Comparison of ENCODE assay signal across 34 cellular contexts in genomic region chr3:150324261-150324660, GRCh38.
"Had no signal": no experiment of that assay in that cellular context is flagged by ENCODE, and none has a peak within 500 bp of the region (broad histone marks: within the 10 kb centered on the region; RNA-seq: fewer than 3 reads in every experiment).

No MANE protein-coding gene starts in this region.

- H3K4me3 ChIP-seq: adrenal gland, body of pancreas, breast epithelium, K562, Peyer's patch had no signal

- H3K9me3 ChIP-seq: adrenal gland, body of pancreas, breast epithelium, Peyer's patch had no signal

- H3K4me1 ChIP-seq: adrenal gland, body of pancreas, breast epithelium, Peyer's patch had no signal

- H3K9me3 Mint-ChIP-seq: activated B cell treated with CpG ODN at 0.5 μM for 24 hours; activated CD4-positive, alpha-beta memory T cell treated with anti-CD3 and anti-CD28 coated beads for 36 hours; activated naive CD4-positive, alpha-beta T cell treated with anti-CD3 and anti-CD28 coated beads for 36 hours; activated T-cell treated with anti-CD3 and anti-CD28 coated beads, Interleukin-2, amount 50 U/mL, for 4 hours; activated T-helper 1 cell treated with anti-CD3 and anti-CD28 coated beads, Interleukin-12 subunit alpha, Interleukin-12 subunit beta, Interleukin-2, Interleukin-4 antibody, amounts not matched to agents 30 ng/mL and 10 ng/mL and 1 ng/mL, durations not matched to agents 14 hours and 24 hours and 36 hours had no signal

- H3K27ac Mint-ChIP-seq: activated B cell treated with CpG ODN at 0.5 μM for 24 hours; activated CD4-positive, alpha-beta memory T cell treated with anti-CD3 and anti-CD28 coated beads for 36 hours; activated naive CD4-positive, alpha-beta T cell treated with anti-CD3 and anti-CD28 coated beads for 36 hours; activated naive CD4-positive, alpha-beta T cell treated with anti-CD3 and anti-CD28 coated beads, Interleukin-2, amount 50 U/mL, for 72 hours; activated T-helper 1 cell treated with anti-CD3 and anti-CD28 coated beads, Interleukin-12 subunit alpha, Interleukin-12 subunit beta, Interleukin-2, Interleukin-4 antibody, amounts not matched to agents 30 ng/mL and 10 ng/mL and 1 ng/mL, durations not matched to agents 14 hours and 24 hours and 36 hours; T-cell; T-helper 17 cell had no signal

- DNase-seq: activated B cell treated with CpG ODN at 0.5 μM for 24 hours; activated CD4-positive, alpha-beta memory T cell treated with anti-CD3 and anti-CD28 coated beads for 36 hours; activated CD4-positive, alpha-beta T cell treated with anti-CD3 and anti-CD28 coated beads for 4 hours; activated CD4-positive, alpha-beta T cell treated with anti-CD3 and anti-CD28 coated beads, Interleukin-2, amount 50 U/mL, for 1 hour; activated CD4-positive, CD25-positive, alpha-beta regulatory T cell treated with anti-CD3 and anti-CD28 coated beads, Interleukin-2, amount 50 U/mL, for 72 hours; activated CD8-positive, alpha-beta memory T cell treated with anti-CD3 and anti-CD28 coated beads, Interleukin-2, amount 50 U/mL, for 4 hours; activated gamma-delta T cell treated with Interleukin-2 at 50 U/mL for 16 hours; activated naive CD4-positive, alpha-beta T cell treated with anti-CD3 and anti-CD28 coated beads for 36 hours; activated T-cell treated with anti-CD3 and anti-CD28 coated beads for 4 hours; activated T-cell treated with anti-CD3 and anti-CD28 coated beads, Interleukin-2, amount 50 U/mL, for 4 hours; adrenal gland; body of pancreas; NCI-H1105; NCI-H1417 treated with DMSO at 0.1 percent for 48 hours; NCI-H187 treated with DMSO at 0.1 percent for 48 hours; NCI-H2081; NCI-H2171 treated with DMSO at 0.1 percent for 48 hours; NCI-H2227 treated with DMSO at 0.1 percent for 48 hours; NCI-H446; NCI-H526 treated with DMSO at 0.1 percent for 48 hours; NCI-H774; Peyer's patch; RPMI8226; SIG-M5; T-cell; T-helper 17 cell; T-helper 9 cell had no signal

- ATAC-seq: activated T-cell treated with anti-CD3 and anti-CD28 coated beads, Interleukin-2, amount 50 U/mL, for 4 hours; body of pancreas; K562; Right ventricle myocardium inferior; SK-N-SH treated with all-trans-retinoic acid at 6 μM for 48 hours; T-cell; T-helper 17 cell had no signal

- H3K4me3 Mint-ChIP-seq: activated B cell treated with CpG ODN at 0.5 μM for 24 hours; activated CD4-positive, alpha-beta memory T cell treated with anti-CD3 and anti-CD28 coated beads for 36 hours; activated naive CD4-positive, alpha-beta T cell treated with anti-CD3 and anti-CD28 coated beads for 36 hours; activated T-cell treated with anti-CD3 and anti-CD28 coated beads, Interleukin-2, amount 50 U/mL, for 4 hours; activated T-helper 1 cell treated with anti-CD3 and anti-CD28 coated beads, Interleukin-12 subunit alpha, Interleukin-12 subunit beta, Interleukin-2, Interleukin-4 antibody, amounts not matched to agents 30 ng/mL and 10 ng/mL and 1 ng/mL, durations not matched to agents 14 hours and 24 hours and 36 hours; T-cell; T-helper 17 cell had no signal

- H3K36me3 Mint-ChIP-seq: activated CD4-positive, alpha-beta memory T cell treated with anti-CD3 and anti-CD28 coated beads for 36 hours; activated naive CD4-positive, alpha-beta T cell treated with anti-CD3 and anti-CD28 coated beads, Interleukin-2, amount 50 U/mL, for 72 hours; T-cell had no signal

- H3K27ac ChIP-seq: adrenal gland, body of pancreas, breast epithelium, Peyer's patch, VCaP had no signal

- H3K27me3 ChIP-seq: adrenal gland, body of pancreas, breast epithelium, Peyer's patch had no signal

- H3K36me3 ChIP-seq: adrenal gland, breast epithelium, Peyer's patch had no signal

- H3K4me1 Mint-ChIP-seq: T-cell, T-helper 17 cell had no signal
